Comparison of ENCODE assay signal across 1 cellular context in the genomic region with DNA sequence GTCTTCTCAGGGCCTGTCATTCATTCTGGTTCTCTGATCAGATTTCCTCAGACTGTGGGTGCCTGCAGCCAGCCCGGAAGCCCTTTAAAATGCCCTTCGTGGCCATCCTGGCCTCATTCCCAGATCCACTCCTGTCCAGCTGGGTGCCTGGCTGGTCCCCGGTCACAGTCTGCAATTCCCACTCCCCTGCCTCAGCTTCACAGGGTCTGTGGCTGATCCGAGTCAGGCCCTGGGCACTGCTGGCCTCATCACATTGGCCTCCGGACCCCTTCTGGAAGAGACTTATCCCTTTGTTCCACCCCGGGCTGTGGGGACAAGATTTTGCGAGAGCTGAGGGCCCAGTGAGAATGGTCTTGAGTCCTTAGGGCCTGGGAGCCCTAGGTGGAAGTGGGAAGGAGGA.
TF ChIP-seq lines count a peak whose summit lies in the region.

No MANE protein-coding gene starts in this region.

TF ChIP-seq in HepG2, 621 proteins besides CTCF, POLR2A, EP300 and RAD21:
- TF ChIP-seq TFAP4 (IDR thresholded peaks at IDR 0.05; ENCODE audit: borderline replicate concordance, low read depth) (no peak), PTBP1 (IDR thresholded peaks at IDR 0.05; ENCODE audit: low read depth, low read length, poor library complexity, severe bottlenecking) (no peak), HCFC1 (IDR thresholded peaks at IDR 0.05; ENCODE audit: low read depth, low read length) (no peak), GPN1 (CRISPR knock-in tag; IDR thresholded peaks at IDR 0.05; ENCODE audit: borderline replicate concordance) (no peak), PAX8 (CRISPR knock-in tag; IDR thresholded peaks at IDR 0.05; ENCODE audit: borderline replicate concordance) (no peak), HDAC2 (CRISPR knock-in tag; IDR thresholded peaks at IDR 0.05) (no peak)
